In genomic region chr11:107549253-107549953, GRCh38 we compare ENCODE assay signal across 2 cellular contexts.
A peak's percentile ranks its signal among the peaks of the same experiment; 100 is the strongest.
TF ChIP-seq lines count a peak whose summit lies in the region.

No MANE protein-coding gene starts in this region.

TF ChIP-seq in HCT116, 20 proteins besides CTCF, POLR2A, EP300 and RAD21:
- TF ChIP-seq SP1 (IDR thresholded peaks at IDR 0.05; ENCODE audit: low read depth) (no peak), YY1 (IDR thresholded peaks at IDR 0.05; ENCODE audit: extremely low read depth, insufficient replicate concordance, low read depth, low read length) (no peak), ATF3 (IDR thresholded peaks at IDR 0.05) (no peak), EZH2 (IDR thresholded peaks at IDR 0.05) (no peak), REST (IDR thresholded peaks at IDR 0.05; ENCODE audit: low read depth) (no peak), ELF1 (IDR thresholded peaks at IDR 0.05; ENCODE audit: borderline replicate concordance, low read depth) (no peak), EGR1 (IDR thresholded peaks at IDR 0.05; ENCODE audit: low read depth) (no peak), ZNF274 (IDR thresholded peaks at IDR 0.05; ENCODE audit: low read depth, low read length) (no peak), ZBTB33 (IDR thresholded peaks at IDR 0.05; ENCODE audit: extremely low read depth, insufficient replicate concordance, low read length) (no peak), SIN3A (IDR thresholded peaks at IDR 0.05; ENCODE audit: low read depth) (no peak), EZH2phosphoT487 (IDR thresholded peaks at IDR 0.05; ENCODE audit: borderline replicate concordance) (no peak), ZFX (IDR thresholded peaks at IDR 0.05) (no peak), SRF (IDR thresholded peaks at IDR 0.05; ENCODE audit: low read depth) (no peak), CBX3 (IDR thresholded peaks at IDR 0.05; ENCODE audit: low read depth) (no peak), CEBPB (IDR thresholded peaks at IDR 0.05; ENCODE audit: low read depth) (no peak)
TF ChIP-seq in HCT116: peak in this region for 0.

TF ChIP-seq in GM12878, 131 proteins besides CTCF, POLR2A, EP300 and RAD21:
- TF ChIP-seq TAF1 (IDR thresholded peaks at IDR 0.05; ENCODE audit: borderline replicate concordance, low read depth, low read length), result no peak
- TF ChIP-seq IRF5 (IDR thresholded peaks at IDR 0.05; ENCODE audit: borderline replicate concordance), result no peak
- TF ChIP-seq SMARCA5 (IDR thresholded peaks at IDR 0.05), result no peak
- no peak for TF ChIP-seq PAX8 (IDR thresholded peaks at IDR 0.05)
- no peak for TF ChIP-seq HDAC2 (IDR thresholded peaks at IDR 0.05)
- TF ChIP-seq KLF5 (IDR thresholded peaks at IDR 0.05; ENCODE audit: partially characterized antibody), result no peak
- TF ChIP-seq ZNF592 (IDR thresholded peaks at IDR 0.05), result peak; percentile 21; the same call in 1 of the 2 replicates
- no peak for TF ChIP-seq RAD51 (IDR thresholded peaks at IDR 0.05)
- peak; percentile 69 for TF ChIP-seq SMC3 (IDR thresholded peaks at IDR 0.05; ENCODE audit: borderline replicate concordance, low read length)
- no peak for TF ChIP-seq EED (IDR thresholded peaks at IDR 0.05; ENCODE audit: low read depth)
- no peak for TF ChIP-seq E4F1 (IDR thresholded peaks at IDR 0.05; ENCODE audit: borderline replicate concordance, partially characterized antibody)
- no peak for TF ChIP-seq IKZF1 (conservative IDR thresholded peaks at IDR 0.05)
- no peak for TF ChIP-seq NFYA (IDR thresholded peaks at IDR 0.05; ENCODE audit: borderline replicate concordance, low read depth, low read length)
- TF ChIP-seq PRDM15 (CRISPR knock-in tag; IDR thresholded peaks at IDR 0.05), result no peak
- no peak for TF ChIP-seq SIN3A (IDR thresholded peaks at IDR 0.05; ENCODE audit: low read depth, low read length)
- TF ChIP-seq BCL3 (IDR thresholded peaks at IDR 0.05; ENCODE audit: borderline replicate concordance, insufficient read depth, low read depth, low read length, poor library complexity, severe bottlenecking), result no peak
- no peak for TF ChIP-seq CHD2 (IDR thresholded peaks at IDR 0.05; ENCODE audit: borderline replicate concordance, low read depth, low read length)
- TF ChIP-seq ASH2L (IDR thresholded peaks at IDR 0.05; ENCODE audit: borderline replicate concordance, low read depth), result no peak
- TF ChIP-seq CBX5 (IDR thresholded peaks at IDR 0.05; ENCODE audit: low read depth), result no peak
- no peak for TF ChIP-seq CEBPB (IDR thresholded peaks at IDR 0.05; ENCODE audit: borderline replicate concordance in 1 of 2, low read depth in 2 of 2, low read length in 2 of 2)
- TF ChIP-seq ATF2 (IDR thresholded peaks at IDR 0.05; ENCODE audit: low read length), result 0 out of 2 replicates have a peak, but pooled peaks have one; percentile 10
- TF ChIP-seq BCLAF1 (IDR thresholded peaks at IDR 0.05), result no peak
- TF ChIP-seq SKIL (IDR thresholded peaks at IDR 0.05; ENCODE audit: low read depth, poor library complexity, severe bottlenecking), result no peak
- TF ChIP-seq PBX3 (IDR thresholded peaks at IDR 0.05; ENCODE audit: insufficient replicate concordance, low read depth, low read length), result no peak
